Comparison of ENCODE assay signal across 10 cellular contexts in genomic region chr16:8863594-8864424, GRCh38. TPM values are rescaled to one million over a fixed set of nuclear protein-coding genes. Genes with fewer than 3 reads are reported as not detected.
DNase-seq lines count a peak whose midpoint lies in the region; ATAC-seq and TF ChIP-seq lines count a peak whose summit lies in the region.
"Had no signal": no experiment of that assay in that cellular context is flagged by ENCODE, and none has a peak within 500 bp of the region (broad histone marks: within the 10 kb centered on the region; RNA-seq: fewer than 3 reads in every experiment).

No MANE protein-coding gene starts in this region.

- ATAC-seq in GM18867 (IDR thresholded peaks at IDR 0.05; ENCODE audit: unreplicated experiment) (no peak), GM19351 (IDR thresholded peaks at IDR 0.05; ENCODE audit: unreplicated experiment) (no peak), HG02588 (IDR thresholded peaks at IDR 0.05; ENCODE audit: unreplicated experiment) (no peak)

- H3K27me3 Mint-ChIP-seq in neural crest cell (ENCODE audit: low read depth) = peaks cover 8% of the 10 kb centered on the region
- no peaks in the 10 kb centered on the region for H3K27me3 Mint-ChIP-seq in activated naive CD4-positive, alpha-beta T cell treated with anti-CD3 and anti-CD28 coated beads for 36 hours (ENCODE audit: low read depth)

- peak overlapping the region; percentile 28 for H3K27ac Mint-ChIP-seq in neural crest cell (ENCODE audit: unreplicated experiment)
- no peak overlapping the region for H3K27ac Mint-ChIP-seq in activated naive CD4-positive, alpha-beta T cell treated with anti-CD3 and anti-CD28 coated beads for 36 hours

- no peaks in the 10 kb centered on the region for H3K9me3 Mint-ChIP-seq in neural crest cell
- no peaks in the 10 kb centered on the region for H3K9me3 Mint-ChIP-seq in activated naive CD4-positive, alpha-beta T cell treated with anti-CD3 and anti-CD28 coated beads for 36 hours

- no peak overlapping the region for H3K4me3 ChIP-seq in epithelial cell of esophagus (ENCODE audit: low read length)

- in situ Hi-C loops in Caki2 (cut with HindIII; ENCODE audit: low pct_unique_long_range_greater_than_20kb, low sequenced_read_pairs) = no loop called here

- H3K36me3 Mint-ChIP-seq in neural crest cell (ENCODE audit: low read depth) = peaks cover 1% of the 10 kb centered on the region
- peaks cover 8% of the 10 kb centered on the region for H3K36me3 Mint-ChIP-seq in activated naive CD4-positive, alpha-beta T cell treated with anti-CD3 and anti-CD28 coated beads for 36 hours (ENCODE audit: low read depth)

- peak; percentile 95 for DNase-seq in Caki2 (ENCODE audit: low read depth)
- DNase-seq in MV-4-11 (lab: John Stamatoyannopoulos, UW) = peak; percentile 16
- DNase-seq in epithelial cell of esophagus (ENCODE audit: low read depth) = peak; percentile 66
- no peak for DNase-seq in neural crest cell (ENCODE audit: low read depth, low spot score)
- no peak for DNase-seq in activated naive CD4-positive, alpha-beta T cell treated with anti-CD3 and anti-CD28 coated beads for 36 hours
- DNase-seq: activated CD4-positive, alpha-beta T cell treated with anti-CD3 and anti-CD28 coated beads for 1 hour had no signal

- TF ChIP-seq CTCF in epithelial cell of esophagus (IDR thresholded peaks at IDR 0.05; ENCODE audit: insufficient read depth, low read depth, low read length, missing control alignments) = no peak
- TF ChIP-seq CTCF in neural crest cell (conservative IDR thresholded peaks at IDR 0.05) = no peak

- peak overlapping the region; percentile 87 for H3K4me3 Mint-ChIP-seq in neural crest cell
- H3K4me3 Mint-ChIP-seq in activated naive CD4-positive, alpha-beta T cell treated with anti-CD3 and anti-CD28 coated beads for 36 hours = no peak overlapping the region

- CTCF ChIA-PET in activated naive CD4-positive, alpha-beta T cell treated with anti-CD3 and anti-CD28 coated beads for 36 hours (lab: Charles Lee) = interaction anchor here (0.5 to 2.8 kb wide), 5 partner anchors 10 to 275 kb away, joined by 3 to 17 read pairs (median 4); no protein-coding TSS in a partner anchor

- H3K4me1 Mint-ChIP-seq in neural crest cell = peaks cover 58% of the 10 kb centered on the region
- H3K4me1 Mint-ChIP-seq in activated naive CD4-positive, alpha-beta T cell treated with anti-CD3 and anti-CD28 coated beads for 36 hours (ENCODE audit: low read depth) = peaks cover 24% of the 10 kb centered on the region

- intact Hi-C loops in activated naive CD4-positive, alpha-beta T cell treated with anti-CD3 and anti-CD28 coated beads for 36 hours (cut with micrococcal nuclease) = no loop called here

RNA-seq across cellular contexts. Expression of gene CARHSP1, which starts 5.0 kb away (rescaled TPM):
- total RNA-seq in Caki2 (2014; rRNA removed; shearing (Covaris generic); ENCODE audit: low replicate concordance) = 293 and 367 TPM in 2 replicates
- 147 and 152 TPM in 2 replicates for total RNA-seq in neural crest cell
- 10 to 100 TPM; 46.5 to 49.6 TPM for total RNA-seq in activated naive CD4-positive, alpha-beta T cell treated with anti-CD3 and anti-CD28 coated beads for 36 hours

RNA-seq across cellular contexts. Expression of gene LITAFD, which starts 18.3 kb away (rescaled TPM):
- total RNA-seq in Caki2 (2014; rRNA removed; shearing (Covaris generic); ENCODE audit: low replicate concordance) = not detected in 2 replicates
- total RNA-seq in neural crest cell = not detected in 2 replicates
- not detected for total RNA-seq in activated naive CD4-positive, alpha-beta T cell treated with anti-CD3 and anti-CD28 coated beads for 36 hours
- total RNA-seq: kidney epithelial cell had no signal

Comparison
In these comparisons a context has a peak if more than half of its experiments do, and no peak if none do; other contexts are left out.
1. DNase-seq: peak in Caki2 (single experiment), MV-4-11 (single experiment) and epithelial cell of esophagus (single experiment); none in neural crest cell (single experiment) and activated naive CD4-positive, alpha-beta T cell treated with anti-CD3 and anti-CD28 coated beads for 36 hours (single experiment).